In the genomic region with DNA sequence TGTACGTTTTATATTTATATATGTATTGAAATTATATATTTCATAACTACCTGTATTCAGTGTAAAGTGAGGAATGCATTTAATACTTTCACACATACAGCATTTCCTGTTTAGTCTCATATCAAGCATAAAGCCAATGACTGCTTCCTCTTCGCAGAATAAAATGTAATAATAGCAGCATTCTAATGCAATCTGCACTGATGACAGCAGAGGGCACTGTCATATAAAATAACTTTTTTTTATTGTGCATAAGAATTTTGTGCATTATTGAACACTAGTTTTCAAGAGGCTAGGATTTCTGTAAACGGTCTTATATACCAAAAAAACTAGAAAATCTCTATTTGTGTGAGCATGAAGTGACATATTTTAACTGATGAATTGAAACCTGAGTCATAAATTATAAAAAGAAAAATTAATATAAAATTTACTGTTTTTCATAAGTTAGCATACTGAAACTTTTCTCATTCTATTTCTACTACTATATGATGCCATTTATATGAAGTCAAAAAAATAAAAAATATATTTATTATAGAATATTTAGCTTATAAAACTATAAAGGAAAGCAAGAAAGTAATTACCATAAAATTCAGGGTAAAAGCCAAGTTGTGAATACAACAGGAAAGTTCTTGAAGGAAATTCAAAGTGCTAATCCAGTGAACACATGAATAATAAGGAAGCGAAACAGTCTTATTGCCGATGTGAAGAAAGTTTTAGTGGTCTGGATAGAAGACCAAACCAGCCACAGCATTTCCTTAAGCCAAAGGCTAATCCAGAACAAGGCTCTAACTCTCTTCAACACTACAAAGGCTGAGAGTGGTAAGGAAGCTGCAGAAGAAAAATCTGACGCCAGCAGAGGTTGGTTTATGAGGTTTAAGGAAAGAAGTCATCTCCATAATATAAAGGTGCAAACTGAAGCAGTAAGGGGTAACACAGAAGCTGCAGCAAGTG, we compare ENCODE assay signal across 8 cellular contexts. TPM values are rescaled to one million over a fixed set of nuclear protein-coding genes. Genes with fewer than 3 reads are reported as not detected.
DNase-seq lines count a peak whose midpoint lies in the region; ATAC-seq and TF ChIP-seq lines count a peak whose summit lies in the region.

No MANE protein-coding gene starts in this region.

- TF ChIP-seq CTCF in MCF 10A (IDR thresholded peaks at IDR 0.05; ENCODE audit: unreplicated experiment): peak; percentile 65

- H3K4me1 Mint-ChIP-seq in MCF 10A (ENCODE audit: insufficient read depth, unreplicated experiment): peaks cover 13% of the 10 kb centered on the region
- H3K4me1 Mint-ChIP-seq in stimulated activated effector memory CD8-positive, alpha-beta T cell treated with anti-CD3 and anti-CD28 coated beads, Interleukin-12 subunit alpha, Interleukin-12 subunit beta, amount 100 ng/mL, for 72 hours: peaks cover 26% of the 10 kb centered on the region

- H3K9me3 ChIP-seq in SK-N-MC (ENCODE audit: low read depth, low read length): no peaks in the 10 kb centered on the region

- H3K4me3 Mint-ChIP-seq in MCF 10A (ENCODE audit: unreplicated experiment): no peak overlapping the region
- no peak overlapping the region for H3K4me3 Mint-ChIP-seq in stimulated activated effector memory CD8-positive, alpha-beta T cell treated with anti-CD3 and anti-CD28 coated beads, Interleukin-12 subunit alpha, Interleukin-12 subunit beta, amount 100 ng/mL, for 72 hours

- CTCF ChIA-PET in MCF 10A (lab: Yijun Ruan, JAX): interaction anchor here (0.6 to 4.2 kb wide), 35 partner anchors 10 to 451 kb away, joined by 3 to 52 read pairs (median 4); partner anchors contain the start of genes ECHDC1 and KIAA0408

- H3K27me3 Mint-ChIP-seq in MCF 10A (ENCODE audit: insufficient read depth, unreplicated experiment): no peaks in the 10 kb centered on the region

- ATAC-seq in GM21381 (IDR thresholded peaks at IDR 0.05; ENCODE audit: unreplicated experiment): peak; percentile 73
- peak; percentile 57 for ATAC-seq in stimulated activated effector memory CD8-positive, alpha-beta T cell treated with anti-CD3 and anti-CD28 coated beads, Interleukin-12 subunit alpha, Interleukin-12 subunit beta, amount 100 ng/mL, for 72 hours

- H3K4me3 ChIP-seq in SK-N-MC: no peak overlapping the region

- no peak overlapping the region for H3K27ac Mint-ChIP-seq in MCF 10A (ENCODE audit: low read depth, unreplicated experiment)
- H3K27ac Mint-ChIP-seq in stimulated activated effector memory CD8-positive, alpha-beta T cell treated with anti-CD3 and anti-CD28 coated beads, Interleukin-12 subunit alpha, Interleukin-12 subunit beta, amount 100 ng/mL, for 72 hours: peak overlapping the region; percentile 4

- H3K36me3 Mint-ChIP-seq in MCF 10A (ENCODE audit: insufficient read depth, unreplicated experiment): peaks cover 30% of the 10 kb centered on the region
- peaks cover 9% of the 10 kb centered on the region for H3K36me3 Mint-ChIP-seq in stimulated activated effector memory CD8-positive, alpha-beta T cell treated with anti-CD3 and anti-CD28 coated beads, Interleukin-12 subunit alpha, Interleukin-12 subunit beta, amount 100 ng/mL, for 72 hours

- no peak overlapping the region for H3K27ac ChIP-seq in SK-N-MC

- no peaks in the 10 kb centered on the region for H3K9me3 Mint-ChIP-seq in MCF 10A (ENCODE audit: unreplicated experiment)
- H3K9me3 Mint-ChIP-seq in stimulated activated effector memory CD8-positive, alpha-beta T cell treated with anti-CD3 and anti-CD28 coated beads, Interleukin-12 subunit alpha, Interleukin-12 subunit beta, amount 100 ng/mL, for 72 hours: no peaks in the 10 kb centered on the region

- peaks cover 18% of the 10 kb centered on the region for H3K36me3 ChIP-seq in SK-N-MC (ENCODE audit: insufficient read depth, low read length)

- POLR2A ChIA-PET in MCF 10A (lab: Yijun Ruan, JAX): interaction anchor here (0.8 to 1.7 kb wide), 2 partner anchors 18 to 39 kb away, joined by 3 to 5 read pairs; no protein-coding TSS in a partner anchor

- DNase-seq in ELR (ENCODE audit: low read depth) (peak; percentile 73), HS-5 (ENCODE audit: low read depth) (peak; percentile 32), SK-N-MC (ENCODE audit: low read depth, low spot score) (peak; percentile 39), MCF 10A (ENCODE audit: unreplicated experiment) (peak; percentile 55), kidney tubule cell (ENCODE audit: low spot score) (peak; percentile 61), HK-2 (ENCODE audit: unreplicated experiment) (no peak)
- DNase-seq in stimulated activated effector memory CD8-positive, alpha-beta T cell treated with anti-CD3 and anti-CD28 coated beads, Interleukin-12 subunit alpha, Interleukin-12 subunit beta, amount 100 ng/mL, for 72 hours (ENCODE audit: low spot score in 2 of 2): peak; percentile 7 to 55

- BruUV-seq in MCF 10A (replicated peaks; lab: Mats Ljungman, UMichigan): no TSS peak

- intact Hi-C loops in MCF 10A (cut with micrococcal nuclease): loop anchor here (1.0 to 5.0 kb wide), 4 partner anchors 39 to 236 kb away; partner anchors contain the start of gene ECHDC1

- no peak overlapping the region for H3K9ac ChIP-seq in SK-N-MC (ENCODE audit: insufficient read length)

RNA-seq across cellular contexts. Expression of gene RNF146, which starts 36.3 kb away (rescaled TPM):
- 42.0 and 42.4 TPM in 2 replicates for total RNA-seq in MCF 10A (2022)

RNA-seq across cellular contexts. Expression of gene ECHDC1, which starts 40.4 kb away (rescaled TPM):
- total RNA-seq in MCF 10A (2022): 60.4 and 70.7 TPM in 2 replicates
